Comparison of ENCODE assay signal across 9 cellular contexts in genomic region chr6:92777146-92777740, GRCh38.
DNase-seq lines count a peak whose midpoint lies in the region; ATAC-seq and TF ChIP-seq lines count a peak whose summit lies in the region.
"Had no signal": no experiment of that assay in that cellular context is flagged by ENCODE, and none has a peak within 500 bp of the region (broad histone marks: within the 10 kb centered on the region; RNA-seq: fewer than 3 reads in every experiment).

No MANE protein-coding gene starts in this region.

- intact Hi-C loops in mammary epithelial cell (cut with micrococcal nuclease): loop anchor here (5.0 to 10.0 kb wide), 2 partner anchors 1445 to 1832 kb away; no protein-coding TSS in a partner anchor

- H3K36me3 Mint-ChIP-seq in osteocyte (ENCODE audit: unreplicated experiment) (no peaks in the 10 kb centered on the region), T-helper 17 cell (ENCODE audit: low read depth) (no peaks in the 10 kb centered on the region)
- H3K36me3 Mint-ChIP-seq: activated naive CD8-positive, alpha-beta T cell treated with anti-CD3 and anti-CD28 coated beads, Interleukin-2, amount 10 ng/mL, durations not matched to agents 7 days and 5 days had no signal

- no peaks in the 10 kb centered on the region for H3K79me2 ChIP-seq in mammary epithelial cell (ENCODE audit: insufficient read depth, low read length)

- H4K20me1 ChIP-seq in mammary epithelial cell (ENCODE audit: insufficient read depth, low read length): no peaks in the 10 kb centered on the region

- H3K27ac Mint-ChIP-seq in osteocyte (ENCODE audit: unreplicated experiment) (peak overlapping the region; percentile 8), T-helper 17 cell (no peak overlapping the region)
- H3K27ac Mint-ChIP-seq: activated naive CD8-positive, alpha-beta T cell treated with anti-CD3 and anti-CD28 coated beads, Interleukin-2, amount 10 ng/mL, durations not matched to agents 7 days and 5 days had no signal

- DNase-seq in COR-L47 (lab: John Stamatoyannopoulos, UW) (peak; percentile 60), HFF-Myc (ENCODE audit: extremely low read depth, low read depth) (no peak), NCI-H2196 (lab: John Stamatoyannopoulos, UW; ENCODE audit: unreplicated experiment) (peak; percentile 23), mammary epithelial cell (peak; percentile 1), osteocyte (ENCODE audit: extremely low spot score, unreplicated experiment) (no peak), T-helper 17 cell (no peak)
- DNase-seq: activated naive CD8-positive, alpha-beta T cell treated with anti-CD3 and anti-CD28 coated beads, Interleukin-2, amount 10 ng/mL, durations not matched to agents 7 days and 5 days had no signal

- BruUV-seq in mammary epithelial cell (replicated peaks; lab: Mats Ljungman, UMichigan): no TSS peak

- H2AFZ ChIP-seq in mammary epithelial cell (ENCODE audit: low read depth, low read length): no peak overlapping the region

- H3K27me3 ChIP-seq in mammary epithelial cell (ENCODE audit: insufficient read depth, low read length): no peaks in the 10 kb centered on the region

- TF ChIP-seq CTCF in HFF-Myc (IDR thresholded peaks at IDR 0.05; ENCODE audit: low read depth, low read length, missing control alignments) (peak; percentile 2), mammary epithelial cell (conservative IDR thresholded peaks at IDR 0.05 in 1 of 2, IDR thresholded peaks at IDR 0.05 in 1 of 2; ENCODE audit: extremely low read depth in 1 of 2, insufficient read depth in 1 of 2, low read depth in 1 of 2, low read length in 2 of 2) (peak; percentile 73 to 74), osteocyte (IDR thresholded peaks at IDR 0.05) (peak; percentile 83)

- H3K9ac ChIP-seq in mammary epithelial cell (ENCODE audit: insufficient read depth, low read length): no peak overlapping the region

- ATAC-seq in GM21528 (IDR thresholded peaks at IDR 0.05; ENCODE audit: low FRiP score, unreplicated experiment) (no peak), T-helper 17 cell (no peak), HG03354 (IDR thresholded peaks at IDR 0.05; ENCODE audit: poor library complexity, severe bottlenecking, unreplicated experiment) (no peak)

- peaks cover 5% of the 10 kb centered on the region for H3K4me1 ChIP-seq in mammary epithelial cell (ENCODE audit: insufficient read depth, low read length)

- H3K4me2 ChIP-seq in mammary epithelial cell (ENCODE audit: insufficient read depth, low read depth, low read length): no peak overlapping the region

- H3K4me3 ChIP-seq in HFF-Myc (replicated peaks; ENCODE audit: low read depth, low read length) (no peak overlapping the region), mammary epithelial cell (replicated peaks in 1 of 3; ENCODE audit: insufficient read depth in 1 of 3, low read depth in 2 of 3, low read length in 3 of 3) (no peak overlapping the region)

- H3K9me3 ChIP-seq in mammary epithelial cell (replicated peaks; ENCODE audit: insufficient read depth, low read length) (no peaks in the 10 kb centered on the region), T-helper 17 cell (ENCODE audit: control insufficient read depth, low read length, poor library complexity, severe bottlenecking) (no peaks in the 10 kb centered on the region)

- H3K27ac ChIP-seq in mammary epithelial cell (ENCODE audit: insufficient read depth, low read depth, low read length): no peak overlapping the region

- peaks cover 3% of the 10 kb centered on the region for H3K9me3 Mint-ChIP-seq in osteocyte (ENCODE audit: unreplicated experiment)
- H3K9me3 Mint-ChIP-seq: activated naive CD8-positive, alpha-beta T cell treated with anti-CD3 and anti-CD28 coated beads, Interleukin-2, amount 10 ng/mL, durations not matched to agents 7 days and 5 days had no signal

- H3K36me3 ChIP-seq in mammary epithelial cell (ENCODE audit: insufficient read depth, low read length): no peaks in the 10 kb centered on the region

- dilution Hi-C loops in mammary epithelial cell (cut with HindIII; ENCODE audit: low sequenced_read_pairs): no loop called here

- CTCF ChIA-PET in mammary epithelial cell (lab: Charles Lee; ENCODE audit: low non-redundant PET): no interaction called here

- 36% methylated on average over 1 of the region's 1 CpG for WGBS in mammary epithelial cell (ENCODE audit: low coverage, missing lambda C conversion rate)

- H3K4me1 Mint-ChIP-seq in osteocyte (ENCODE audit: unreplicated experiment) (peaks cover 19% of the 10 kb centered on the region), T-helper 17 cell (no peaks in the 10 kb centered on the region)
- H3K4me1 Mint-ChIP-seq: activated naive CD8-positive, alpha-beta T cell treated with anti-CD3 and anti-CD28 coated beads, Interleukin-2, amount 10 ng/mL, durations not matched to agents 7 days and 5 days had no signal

- H3K4me3 Mint-ChIP-seq in osteocyte (ENCODE audit: unreplicated experiment): no peak overlapping the region
- H3K4me3 Mint-ChIP-seq in T-helper 17 cell: no peak overlapping the region
- H3K4me3 Mint-ChIP-seq: activated naive CD8-positive, alpha-beta T cell treated with anti-CD3 and anti-CD28 coated beads, Interleukin-2, amount 10 ng/mL, durations not matched to agents 7 days and 5 days had no signal

- H3K27me3 Mint-ChIP-seq in osteocyte (ENCODE audit: unreplicated experiment) (no peaks in the 10 kb centered on the region), T-helper 17 cell (no peaks in the 10 kb centered on the region)
- H3K27me3 Mint-ChIP-seq: activated naive CD8-positive, alpha-beta T cell treated with anti-CD3 and anti-CD28 coated beads, Interleukin-2, amount 10 ng/mL, durations not matched to agents 7 days and 5 days had no signal

- in situ Hi-C loops in mammary epithelial cell (cut with MboI; ENCODE audit: low sequenced_read_pairs in 2 of 2): no loop called here

Comparison
In these comparisons a context has a peak if more than half of its experiments do, and no peak if none do; other contexts are left out.
1. DNase-seq: peak in COR-L47 (single experiment), NCI-H2196 (single experiment) and mammary epithelial cell (single experiment); none in HFF-Myc (single experiment), osteocyte (single experiment) and T-helper 17 cell (0 of 3).
2. CTCF ChIP-seq: peak in every context shown above with its lines; median percentile 83 in osteocyte; 74 in mammary epithelial cell; 2 in HFF-Myc.